12 cellular contexts compared by ENCODE assay signal in genomic region chr2:121698318-121698930, GRCh38. TPM values are rescaled to one million over a fixed set of nuclear protein-coding genes. Genes with fewer than 3 reads are reported as not detected.
DNase-seq lines count a peak whose midpoint lies in the region; ATAC-seq and TF ChIP-seq lines count a peak whose summit lies in the region.
"Had no signal": no experiment of that assay in that cellular context is flagged by ENCODE, and none has a peak within 500 bp of the region (broad histone marks: within the 10 kb centered on the region; RNA-seq: fewer than 3 reads in every experiment).

No MANE protein-coding gene starts in this region.

- no peak overlapping the region for H3K4me3 ChIP-seq in NB4 (ENCODE audit: low read depth, low read length)
- H3K4me3 ChIP-seq: ascending aorta, suprapubic skin had no signal

- H3K36me3 Mint-ChIP-seq in activated CD4-positive, alpha-beta T cell treated with anti-CD3 and anti-CD28 coated beads, Interleukin-2, amount 10 ng/mL, durations not matched to agents 24 days and 14 days (ENCODE audit: low read depth), result no peaks in the 10 kb centered on the region
- no peaks in the 10 kb centered on the region for H3K36me3 Mint-ChIP-seq in activated T-cell treated with anti-CD3 and anti-CD28 coated beads, Interleukin-2, amount 50 U/mL, for 72 hours (ENCODE audit: insufficient read depth in 2 of 2)
- no peaks in the 10 kb centered on the region for H3K36me3 Mint-ChIP-seq in natural killer cell treated with Interleukin-12 subunit alpha and Interleukin-12 subunit beta and Interleukin-15 and Interleukin-18, amount 100 ng/mL, for 72 hours

- H3K4me3 Mint-ChIP-seq in activated CD4-positive, alpha-beta T cell treated with anti-CD3 and anti-CD28 coated beads, Interleukin-2, amount 10 ng/mL, durations not matched to agents 24 days and 14 days, result no peak overlapping the region
- peak overlapping the region; percentile 3 to 31 for H3K4me3 Mint-ChIP-seq in activated T-cell treated with anti-CD3 and anti-CD28 coated beads, Interleukin-2, amount 50 U/mL, for 72 hours
- H3K4me3 Mint-ChIP-seq in natural killer cell treated with Interleukin-12 subunit alpha and Interleukin-12 subunit beta and Interleukin-15 and Interleukin-18, amount 100 ng/mL, for 72 hours, result peak overlapping the region; percentile 69
- H3K4me3 Mint-ChIP-seq: dendritic cell treated with granulocyte-macrophage colony-stimulating factor and Interleukin-4, amounts not matched to agents 40 ng/mL and 50 ng/mL, for 4 days had no signal

- in situ Hi-C loops in KBM-7 (cut with MboI; ENCODE audit: low pct_unique_long_range_greater_than_20kb, low sequenced_read_pairs), result no loop called here

- peak overlapping the region; percentile 22 for H3K27ac Mint-ChIP-seq in activated CD4-positive, alpha-beta T cell treated with anti-CD3 and anti-CD28 coated beads, Interleukin-2, amount 10 ng/mL, durations not matched to agents 24 days and 14 days
- peak overlapping the region; percentile 0 for H3K27ac Mint-ChIP-seq in activated T-cell treated with anti-CD3 and anti-CD28 coated beads, Interleukin-2, amount 50 U/mL, for 72 hours
- H3K27ac Mint-ChIP-seq in natural killer cell treated with Interleukin-12 subunit alpha and Interleukin-12 subunit beta and Interleukin-15 and Interleukin-18, amount 100 ng/mL, for 72 hours, result peak overlapping the region; percentile 96 to 99
- H3K27ac Mint-ChIP-seq: memory B cell had no signal

- intact Hi-C loops in activated CD4-positive, alpha-beta T cell treated with anti-CD3 and anti-CD28 coated beads, Interleukin-2, amount 10 ng/mL, durations not matched to agents 24 days and 14 days (cut with micrococcal nuclease), result loop anchor here (2.0 kb wide), 2 partner anchors 20 to 56 kb away; partner anchors contain the start of gene TSN

- no peak for TF ChIP-seq POLR2A in NB4 (IDR thresholded peaks at IDR 0.05; ENCODE audit: extremely low read depth, insufficient read length)

- H3K4me1 Mint-ChIP-seq in activated CD4-positive, alpha-beta T cell treated with anti-CD3 and anti-CD28 coated beads, Interleukin-2, amount 10 ng/mL, durations not matched to agents 24 days and 14 days, result peaks cover 39% of the 10 kb centered on the region
- peaks cover 54% of the 10 kb centered on the region for H3K4me1 Mint-ChIP-seq in activated T-cell treated with anti-CD3 and anti-CD28 coated beads, Interleukin-2, amount 50 U/mL, for 72 hours (ENCODE audit: low read depth)
- H3K4me1 Mint-ChIP-seq in natural killer cell treated with Interleukin-12 subunit alpha and Interleukin-12 subunit beta and Interleukin-15 and Interleukin-18, amount 100 ng/mL, for 72 hours (ENCODE audit: low read depth in 2 of 2), result peaks cover 49 to 50% of the 10 kb centered on the region in 2 donors

- ATAC-seq in activated T-cell treated with anti-CD3 and anti-CD28 coated beads, Interleukin-2, amount 50 U/mL, for 72 hours (replicated peaks in 1 of 2), result peak; percentile 12 to 41
- ATAC-seq in natural killer cell treated with Interleukin-12 subunit alpha and Interleukin-12 subunit beta and Interleukin-15 and Interleukin-18, amount 100 ng/mL, for 72 hours, result peak in 1 of 2 donors; percentile 60
- no peak for ATAC-seq in HG03139 (IDR thresholded peaks at IDR 0.05; ENCODE audit: unreplicated experiment)

- H3K9me3 Mint-ChIP-seq in activated CD4-positive, alpha-beta T cell treated with anti-CD3 and anti-CD28 coated beads, Interleukin-2, amount 10 ng/mL, durations not matched to agents 24 days and 14 days, result no peaks in the 10 kb centered on the region
- no peaks in the 10 kb centered on the region for H3K9me3 Mint-ChIP-seq in activated T-cell treated with anti-CD3 and anti-CD28 coated beads, Interleukin-2, amount 50 U/mL, for 72 hours
- no peaks in the 10 kb centered on the region for H3K9me3 Mint-ChIP-seq in natural killer cell treated with Interleukin-12 subunit alpha and Interleukin-12 subunit beta and Interleukin-15 and Interleukin-18, amount 100 ng/mL, for 72 hours
- H3K9me3 Mint-ChIP-seq: dendritic cell treated with granulocyte-macrophage colony-stimulating factor and Interleukin-4, amounts not matched to agents 40 ng/mL and 50 ng/mL, for 4 days; memory B cell had no signal

- TF ChIP-seq CTCF in NB4 (IDR thresholded peaks at IDR 0.05; ENCODE audit: low read depth, low read length), result no peak

- no peaks in the 10 kb centered on the region for H3K27me3 Mint-ChIP-seq in activated CD4-positive, alpha-beta T cell treated with anti-CD3 and anti-CD28 coated beads, Interleukin-2, amount 10 ng/mL, durations not matched to agents 24 days and 14 days
- H3K27me3 Mint-ChIP-seq in activated T-cell treated with anti-CD3 and anti-CD28 coated beads, Interleukin-2, amount 50 U/mL, for 72 hours (ENCODE audit: low read depth), result no peaks in the 10 kb centered on the region
- H3K27me3 Mint-ChIP-seq in natural killer cell treated with Interleukin-12 subunit alpha and Interleukin-12 subunit beta and Interleukin-15 and Interleukin-18, amount 100 ng/mL, for 72 hours, result no peaks in the 10 kb centered on the region

- no peak for DNase-seq in activated CD4-positive, alpha-beta T cell treated with anti-CD3 and anti-CD28 coated beads, Interleukin-2, amount 10 ng/mL, durations not matched to agents 24 days and 14 days
- DNase-seq in activated CD4-positive, alpha-beta T cell treated with anti-CD3 and anti-CD28 coated beads for 4 hours, result no peak
- DNase-seq in NB4 (ENCODE audit: low read depth) (peak; percentile 62), KBM-7 (no peak), NCI-H1417 treated with DMSO at 0.1 percent for 48 hours (lab: John Stamatoyannopoulos, UW) (no peak)
- DNase-seq in activated T-cell treated with anti-CD3 and anti-CD28 coated beads, Interleukin-2, amount 50 U/mL, for 72 hours, result peak; percentile 15 to 23
- DNase-seq in natural killer cell treated with Interleukin-12 subunit alpha and Interleukin-12 subunit beta and Interleukin-15 and Interleukin-18, amount 100 ng/mL, for 72 hours (ENCODE audit: low spot score), result peak; percentile 64

RNA-seq across cellular contexts. Expression of gene NIFK, which starts 38.3 kb away (rescaled TPM):
- 164 and 177 TPM in 2 replicates for total RNA-seq in activated CD4-positive, alpha-beta T cell treated with anti-CD3 and anti-CD28 coated beads, Interleukin-2, amount 10 ng/mL, durations not matched to agents 24 days and 14 days
- total RNA-seq in activated T-cell treated with anti-CD3 and anti-CD28 coated beads, Interleukin-2, amount 50 U/mL, for 72 hours, result 100 to 1,000 TPM; 118 to 137 TPM
- 100 to 1,000 TPM in 1 of 2 donors, 10 to 100 TPM in 1; 90.6 to 105 TPM for total RNA-seq in natural killer cell treated with Interleukin-12 subunit alpha and Interleukin-12 subunit beta and Interleukin-15 and Interleukin-18, amount 100 ng/mL, for 72 hours

RNA-seq across cellular contexts. Expression of gene CLASP1, which starts 49.2 kb away (rescaled TPM):
- total RNA-seq in activated CD4-positive, alpha-beta T cell treated with anti-CD3 and anti-CD28 coated beads, Interleukin-2, amount 10 ng/mL, durations not matched to agents 24 days and 14 days, result 69.3 and 78.5 TPM in 2 replicates
- 100 to 1,000 TPM in 1 of 2 donors, 10 to 100 TPM in 1; 95.1 to 121 TPM for total RNA-seq in activated T-cell treated with anti-CD3 and anti-CD28 coated beads, Interleukin-2, amount 50 U/mL, for 72 hours
- 100 to 1,000 TPM in 1 of 2 donors, 10 to 100 TPM in 1; 88.6 to 121 TPM for total RNA-seq in natural killer cell treated with Interleukin-12 subunit alpha and Interleukin-12 subunit beta and Interleukin-15 and Interleukin-18, amount 100 ng/mL, for 72 hours

RNA-seq across cellular contexts. Expression of gene TSN, which starts 57.0 kb away (rescaled TPM):
- 72.6 and 76.5 TPM in 2 replicates for total RNA-seq in activated CD4-positive, alpha-beta T cell treated with anti-CD3 and anti-CD28 coated beads, Interleukin-2, amount 10 ng/mL, durations not matched to agents 24 days and 14 days
- 10 to 100 TPM; 67.6 to 82.1 TPM for total RNA-seq in activated T-cell treated with anti-CD3 and anti-CD28 coated beads, Interleukin-2, amount 50 U/mL, for 72 hours
- total RNA-seq in natural killer cell treated with Interleukin-12 subunit alpha and Interleukin-12 subunit beta and Interleukin-15 and Interleukin-18, amount 100 ng/mL, for 72 hours, result 10 to 100 TPM; 59.8 to 69.9 TPM

Comparison
In these comparisons a context has a peak if more than half of its experiments do, and no peak if none do; other contexts are left out.
1. DNase-seq: peak in NB4 (single experiment), activated T-cell treated with anti-CD3 and anti-CD28 coated beads, Interleukin-2, amount 50 U/mL, for 72 hours (2 of 2) and natural killer cell treated with Interleukin-12 subunit alpha and Interleukin-12 subunit beta and Interleukin-15 and Interleukin-18, amount 100 ng/mL, for 72 hours (single experiment); none in activated CD4-positive, alpha-beta T cell treated with anti-CD3 and anti-CD28 coated beads, Interleukin-2, amount 10 ng/mL, durations not matched to agents 24 days and 14 days (single experiment), activated CD4-positive, alpha-beta T cell treated with anti-CD3 and anti-CD28 coated beads for 4 hours (0 of 2), KBM-7 (single experiment) and NCI-H1417 treated with DMSO at 0.1 percent for 48 hours (single experiment).
2. H3K27ac Mint-ChIP-seq: peak in every context shown above with its lines; median percentile 98 in natural killer cell treated with Interleukin-12 subunit alpha and Interleukin-12 subunit beta and Interleukin-15 and Interleukin-18, amount 100 ng/mL, for 72 hours; 22 in activated CD4-positive, alpha-beta T cell treated with anti-CD3 and anti-CD28 coated beads, Interleukin-2, amount 10 ng/mL, durations not matched to agents 24 days and 14 days; 0 in activated T-cell treated with anti-CD3 and anti-CD28 coated beads, Interleukin-2, amount 50 U/mL, for 72 hours.